ENCODE assay signal across 11 cellular contexts in the genomic region with DNA sequence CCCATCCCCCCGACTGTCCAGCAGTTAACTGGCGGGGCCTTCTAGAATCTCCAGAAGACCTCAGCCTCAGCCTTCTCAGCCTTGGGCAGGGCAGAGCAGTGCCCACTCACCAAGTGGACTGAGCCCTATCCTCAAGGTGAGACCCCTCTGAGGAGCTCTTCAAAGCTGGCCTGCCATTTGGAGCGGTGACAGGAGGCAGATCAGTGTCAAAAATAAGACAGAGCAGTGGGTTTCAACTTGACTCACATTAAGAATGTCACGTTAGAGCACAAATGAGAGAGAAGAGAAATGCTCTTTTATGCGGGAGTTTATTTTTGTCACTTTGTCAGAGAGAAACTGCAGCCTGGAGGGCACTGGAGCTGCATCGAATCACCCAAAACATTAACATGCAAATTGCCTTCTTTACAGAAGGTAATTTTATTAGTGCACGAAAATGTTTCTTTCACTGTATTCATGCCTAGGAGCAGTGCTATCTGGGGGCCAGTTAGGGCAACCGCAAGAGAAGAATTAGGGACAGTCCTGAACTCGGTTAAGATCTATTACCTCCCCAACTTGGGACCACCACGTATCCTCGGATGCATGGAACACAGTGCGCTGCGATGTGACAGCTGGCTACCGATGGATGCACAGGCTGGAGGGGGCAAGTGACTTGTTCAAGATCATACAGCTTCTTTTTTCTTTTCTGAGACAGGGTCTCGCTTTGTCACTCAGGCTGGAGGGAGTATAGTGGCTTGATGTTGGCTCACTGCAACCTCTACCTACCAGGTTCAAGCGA.
A peak's percentile ranks its signal among the peaks of the same experiment; 100 is the strongest.
DNase-seq lines count a peak whose midpoint lies in the region; ATAC-seq and TF ChIP-seq lines count a peak whose summit lies in the region.
"Had no signal": no experiment of that assay in that cellular context is flagged by ENCODE, and none has a peak within 500 bp of the region (broad histone marks: within the 10 kb centered on the region; RNA-seq: fewer than 3 reads in every experiment).

No MANE protein-coding gene starts in this region.

- WGBS in trophoblast cell (ENCODE audit: extremely low coverage, insufficient coverage, insufficient read length) = no CpG with 5 or more reads among the region's 16 CpGs

- no peaks in the 10 kb centered on the region for H3K27me3 ChIP-seq in trophoblast cell (ENCODE audit: insufficient read depth, low read length)

- no peaks in the 10 kb centered on the region for H3K79me1 ChIP-seq in trophoblast cell (ENCODE audit: low read length)

- no peaks in the 10 kb centered on the region for H3K79me2 ChIP-seq in trophoblast cell (ENCODE audit: control insufficient read depth, insufficient read depth, low read length, poor library complexity)

- H3K23ac ChIP-seq in trophoblast cell (ENCODE audit: low read length) = no peak overlapping the region

- TF ChIP-seq CTCF in GM12865 (IDR thresholded peaks at IDR 0.05; ENCODE audit: insufficient read depth, low read depth, low read length, missing control alignments) = no peak

- no peak overlapping the region for H3K4ac ChIP-seq in trophoblast cell (ENCODE audit: low read depth, low read length)

- no peak overlapping the region for H3K9ac ChIP-seq in trophoblast cell (ENCODE audit: low read length)

- peak; percentile 56 for ATAC-seq in GM19328 (IDR thresholded peaks at IDR 0.05; ENCODE audit: unreplicated experiment)
- peak; percentile 41 for ATAC-seq in HG03354 (IDR thresholded peaks at IDR 0.05; ENCODE audit: poor library complexity, severe bottlenecking, unreplicated experiment)
- ATAC-seq in left lobe of liver = no peak
- no peak for ATAC-seq in HG02938 (IDR thresholded peaks at IDR 0.05; ENCODE audit: unreplicated experiment)

- H3K36me3 ChIP-seq in trophoblast cell (ENCODE audit: control insufficient read depth in 1 of 2, insufficient read depth in 2 of 2, low read length in 2 of 2) = no peaks in the 10 kb centered on the region

- H4K8ac ChIP-seq in trophoblast cell (ENCODE audit: low read depth, low read length) = no peak overlapping the region

- H4K12ac ChIP-seq in trophoblast cell (ENCODE audit: low read depth, low read length) = no peak overlapping the region

- H3K18ac ChIP-seq in trophoblast cell (ENCODE audit: low read length) = no peak overlapping the region

- H3K27ac ChIP-seq in trophoblast cell (ENCODE audit: low read depth, low read length) = no peak overlapping the region

- no peak overlapping the region for H3K14ac ChIP-seq in trophoblast cell (ENCODE audit: low read length)

- H3K4me3 ChIP-seq in GM12865 (ENCODE audit: low read depth, low read length) (no peak overlapping the region), trophoblast cell (ENCODE audit: low read depth, low read length) (no peak overlapping the region)

- DNase-seq in GM12865 (ENCODE audit: low read depth) (peak; percentile 77), islet precursor cell (peak; percentile 28), left lobe of liver (ENCODE audit: low spot score) (no peak), trophoblast cell (no peak), NCI-H1930 (lab: John Stamatoyannopoulos, UW) (no peak)
- DNase-seq: CD4-positive, alpha-beta memory T cell; cortex of kidney; naive B cell had no signal

- H3K4me2 ChIP-seq in trophoblast cell (ENCODE audit: low read length) = no peak overlapping the region

- H2AFZ ChIP-seq in trophoblast cell (ENCODE audit: insufficient read depth, low read length, poor library complexity) = no peak overlapping the region

- no peak overlapping the region for H4K91ac ChIP-seq in trophoblast cell (ENCODE audit: low read depth, low read length)

- H3K9me3 ChIP-seq in trophoblast cell (ENCODE audit: insufficient read depth, low read depth, low read length) = no peaks in the 10 kb centered on the region

- no peak overlapping the region for H2BK5ac ChIP-seq in trophoblast cell (ENCODE audit: low read depth, low read length, poor library complexity)

- H2AK5ac ChIP-seq in trophoblast cell (ENCODE audit: low read length) = no peak overlapping the region

- H2BK120ac ChIP-seq in trophoblast cell (ENCODE audit: insufficient read depth, low read length, poor library complexity) = no peak overlapping the region

- H2BK12ac ChIP-seq in trophoblast cell (ENCODE audit: low read length) = no peak overlapping the region

- no peaks in the 10 kb centered on the region for H3K4me1 ChIP-seq in trophoblast cell (ENCODE audit: control insufficient read depth in 1 of 2, insufficient read depth in 2 of 2, low read length in 2 of 2)

Comparison
In these comparisons a context has a peak if more than half of its experiments do, and no peak if none do; other contexts are left out.
1. DNase-seq: peak in GM12865 (single experiment) and islet precursor cell (single experiment); none in left lobe of liver (single experiment), trophoblast cell (0 of 2) and NCI-H1930 (0 of 2).
2. ATAC-seq: peak in GM19328 (single experiment) and HG03354 (single experiment); none in left lobe of liver (single experiment) and HG02938 (single experiment).